In genomic region chr2:195531754-195532153, GRCh38 we compare ENCODE assay signal across 12 cellular contexts.
DNase-seq lines count a peak whose midpoint lies in the region; ATAC-seq and TF ChIP-seq lines count a peak whose summit lies in the region.
"Had no signal": no experiment of that assay in that cellular context is flagged by ENCODE, and none has a peak within 500 bp of the region (broad histone marks: within the 10 kb centered on the region; RNA-seq: fewer than 3 reads in every experiment).

No MANE protein-coding gene starts in this region.

- ATAC-seq in HG03095 (IDR thresholded peaks at IDR 0.05; ENCODE audit: unreplicated experiment) (no peak), WTC11 (no peak)

- no peaks in the 10 kb centered on the region for H3K36me3 ChIP-seq in right atrium auricular region
- H3K36me3 ChIP-seq: Peyer's patch had no signal

- H3K4me1 ChIP-seq in right atrium auricular region: peaks cover 0 to 11% of the 10 kb centered on the region in 2 donors

- H3K4me1 Mint-ChIP-seq in activated T-helper 1 cell treated with anti-CD3 and anti-CD28 coated beads, Interleukin-12 subunit alpha, Interleukin-12 subunit beta, Interleukin-2, Interleukin-4 antibody, amounts not matched to agents 30 ng/mL and 10 ng/mL and 1 ng/mL, durations not matched to agents 14 hours and 24 hours and 36 hours (ENCODE audit: low read depth): peaks cover 64% of the 10 kb centered on the region
- H3K4me1 Mint-ChIP-seq in WTC11: peaks cover 11% of the 10 kb centered on the region

- no peak overlapping the region for H3K27ac ChIP-seq in right atrium auricular region

- TF ChIP-seq CTCF in AG09319 (IDR thresholded peaks at IDR 0.05; ENCODE audit: low read depth, low read length) (no peak; the same call in 1 of the 2 replicates), right atrium auricular region (IDR thresholded peaks at IDR 0.05) (no peak), WTC11 (IDR thresholded peaks at IDR 0.05) (no peak)

- peaks cover 25% of the 10 kb centered on the region for H3K9me3 Mint-ChIP-seq in activated T-helper 1 cell treated with anti-CD3 and anti-CD28 coated beads, Interleukin-12 subunit alpha, Interleukin-12 subunit beta, Interleukin-2, Interleukin-4 antibody, amounts not matched to agents 30 ng/mL and 10 ng/mL and 1 ng/mL, durations not matched to agents 14 hours and 24 hours and 36 hours
- peaks cover 3% of the 10 kb centered on the region; the same call in 1 of the 2 replicates for H3K9me3 Mint-ChIP-seq in WTC11

- peaks cover 18% of the 10 kb centered on the region for H3K36me3 Mint-ChIP-seq in activated T-helper 1 cell treated with anti-CD3 and anti-CD28 coated beads, Interleukin-12 subunit alpha, Interleukin-12 subunit beta, Interleukin-2, Interleukin-4 antibody, amounts not matched to agents 30 ng/mL and 10 ng/mL and 1 ng/mL, durations not matched to agents 14 hours and 24 hours and 36 hours (ENCODE audit: low read depth)
- no peaks in the 10 kb centered on the region for H3K36me3 Mint-ChIP-seq in WTC11

- intact Hi-C loops in activated T-helper 1 cell treated with anti-CD3 and anti-CD28 coated beads, Interleukin-12 subunit alpha, Interleukin-12 subunit beta, Interleukin-2, Interleukin-4 antibody, amounts not matched to agents 30 ng/mL and 10 ng/mL and 1 ng/mL, durations not matched to agents 14 hours and 24 hours and 36 hours (cut with micrococcal nuclease): loop anchor here (5.0 to 10.0 kb wide), 3 partner anchors 169 to 1067 kb away; no protein-coding TSS in a partner anchor
- intact Hi-C loops in posterior vena cava (cut with DNase I): no loop called here

- POLR2A ChIA-PET in WTC11 (lab: Charles Lee): no interaction called here

- H3K4me3 ChIP-seq in right atrium auricular region: no peak overlapping the region
- H3K4me3 ChIP-seq: Peyer's patch had no signal

- H3K27ac Mint-ChIP-seq in activated T-helper 1 cell treated with anti-CD3 and anti-CD28 coated beads, Interleukin-12 subunit alpha, Interleukin-12 subunit beta, Interleukin-2, Interleukin-4 antibody, amounts not matched to agents 30 ng/mL and 10 ng/mL and 1 ng/mL, durations not matched to agents 14 hours and 24 hours and 36 hours: peak overlapping the region; percentile 96
- H3K27ac Mint-ChIP-seq in WTC11: no peak overlapping the region

- no peaks in the 10 kb centered on the region for H3K27me3 ChIP-seq in right atrium auricular region
- H3K27me3 ChIP-seq: Peyer's patch had no signal

- CTCF ChIA-PET in WTC11 (lab: Charles Lee): no interaction called here

- DNase-seq in AG09319 (ENCODE audit: extremely low read depth, low read depth) (peak; percentile 36), GM03348 (ENCODE audit: low spot score) (peak; percentile 15), kidney glomerular epithelial cell (lab: John Stamatoyannopoulos, UW) (peak; percentile 67), right atrium auricular region (ENCODE audit: low spot score) (no peak), posterior vena cava (ENCODE audit: low spot score) (no peak), WTC11 (ENCODE audit: low spot score) (no peak)
- DNase-seq in activated T-helper 1 cell treated with anti-CD3 and anti-CD28 coated beads, Interleukin-12 subunit alpha, Interleukin-12 subunit beta, Interleukin-2, Interleukin-4 antibody, amounts not matched to agents 30 ng/mL and 10 ng/mL and 1 ng/mL, durations not matched to agents 14 hours and 24 hours and 36 hours (ENCODE audit: low spot score): no peak
- DNase-seq: foreskin melanocyte; NCI-H2227 treated with DMSO at 0.1 percent for 48 hours; Peyer's patch; stimulated activated CD4-positive, alpha-beta T cell treated with anti-CD3 and anti-CD28 coated beads, Interleukin-15, amount 100 ng/mL, for 24 hours had no signal

- H3K27me3 Mint-ChIP-seq in activated T-helper 1 cell treated with anti-CD3 and anti-CD28 coated beads, Interleukin-12 subunit alpha, Interleukin-12 subunit beta, Interleukin-2, Interleukin-4 antibody, amounts not matched to agents 30 ng/mL and 10 ng/mL and 1 ng/mL, durations not matched to agents 14 hours and 24 hours and 36 hours (ENCODE audit: insufficient read depth): no peaks in the 10 kb centered on the region
- no peaks in the 10 kb centered on the region for H3K27me3 Mint-ChIP-seq in WTC11 (ENCODE audit: low read depth)

- peak overlapping the region; percentile 82 for H3K4me3 Mint-ChIP-seq in activated T-helper 1 cell treated with anti-CD3 and anti-CD28 coated beads, Interleukin-12 subunit alpha, Interleukin-12 subunit beta, Interleukin-2, Interleukin-4 antibody, amounts not matched to agents 30 ng/mL and 10 ng/mL and 1 ng/mL, durations not matched to agents 14 hours and 24 hours and 36 hours
- H3K4me3 Mint-ChIP-seq in WTC11: no peak overlapping the region

- H3K9me3 ChIP-seq in right atrium auricular region: no peaks in the 10 kb centered on the region
- H3K9me3 ChIP-seq: Peyer's patch had no signal

TF ChIP-seq in WTC11, 78 proteins besides CTCF, POLR2A, EP300 and RAD21 (continues in another document):
- TF ChIP-seq ZBTB43 (CRISPR knock-in tag; IDR thresholded peaks at IDR 0.05) (no peak), ERG (CRISPR knock-in tag; IDR thresholded peaks at IDR 0.05) (no peak), CREB1 (CRISPR knock-in tag; IDR thresholded peaks at IDR 0.05) (no peak), FOXJ3 (CRISPR knock-in tag; IDR thresholded peaks at IDR 0.05; ENCODE audit: borderline replicate concordance) (no peak), IRF2 (CRISPR knock-in tag; IDR thresholded peaks at IDR 0.05; ENCODE audit: borderline replicate concordance, low read depth) (no peak), IRF1 (CRISPR knock-in tag; IDR thresholded peaks at IDR 0.05) (no peak), MXD4 (CRISPR knock-in tag; IDR thresholded peaks at IDR 0.05; ENCODE audit: borderline replicate concordance) (no peak), ZSCAN18 (CRISPR knock-in tag; IDR thresholded peaks at IDR 0.05) (no peak), CDX4 (CRISPR knock-in tag; IDR thresholded peaks at IDR 0.05; ENCODE audit: borderline replicate concordance) (no peak)
- TF ChIP-seq, protein P1, sequence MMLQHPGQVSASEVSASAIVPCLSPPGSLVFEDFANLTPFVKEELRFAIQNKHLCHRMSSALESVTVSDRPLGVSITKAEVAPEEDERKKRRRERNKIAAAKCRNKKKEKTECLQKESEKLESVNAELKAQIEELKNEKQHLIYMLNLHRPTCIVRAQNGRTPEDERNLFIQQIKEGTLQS (CRISPR knock-in tag; conservative IDR thresholded peaks at IDR 0.05): no peak

Comparison
In these comparisons a context has a peak if more than half of its experiments do, and no peak if none do; other contexts are left out.
1. DNase-seq: peak in AG09319 (single experiment), GM03348 (single experiment) and kidney glomerular epithelial cell (single experiment); none in activated T-helper 1 cell treated with anti-CD3 and anti-CD28 coated beads, Interleukin-12 subunit alpha, Interleukin-12 subunit beta, Interleukin-2, Interleukin-4 antibody, amounts not matched to agents 30 ng/mL and 10 ng/mL and 1 ng/mL, durations not matched to agents 14 hours and 24 hours and 36 hours (single experiment), right atrium auricular region (single experiment), posterior vena cava (single experiment) and WTC11 (single experiment).